In the genomic region with DNA sequence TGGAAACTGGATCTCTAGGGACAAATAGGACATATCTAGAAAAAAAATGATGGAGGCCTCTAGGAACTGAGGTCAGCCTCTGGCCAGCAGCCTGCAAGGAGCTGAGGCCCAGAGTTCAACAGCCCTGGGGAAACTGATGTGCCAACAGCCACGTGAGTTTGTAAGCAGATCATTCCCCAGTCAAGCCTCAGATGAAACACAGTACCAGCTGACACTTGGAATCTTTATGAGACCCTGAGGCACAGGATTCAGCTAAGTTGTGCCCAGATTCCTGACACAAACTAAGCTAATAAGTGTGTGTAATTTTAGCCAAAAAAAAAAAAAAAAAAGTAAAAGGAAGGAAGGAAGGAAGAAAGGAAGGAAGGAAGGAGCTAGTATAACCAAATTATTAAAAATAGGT, we compare ENCODE assay signal across 29 cellular contexts.
"Had no signal": no experiment of that assay in that cellular context is flagged by ENCODE, and none has a peak within 500 bp of the region (broad histone marks: within the 10 kb centered on the region; RNA-seq: fewer than 3 reads in every experiment).

No MANE protein-coding gene starts in this region.

- H3K4me3 ChIP-seq: coronary artery, dorsolateral prefrontal cortex, gastroesophageal sphincter, heart right ventricle had no signal

- H3K4me1 Mint-ChIP-seq: activated B cell treated with CpG ODN at 0.5 μM for 24 hours; activated T-helper 17 cell treated with anti-CD3 and anti-CD28 coated beads, Interleukin-2, amount 50 U/mL, for 72 hours; central memory CD8-positive, alpha-beta T cell; endodermal cell had no signal

- H3K27me3 Mint-ChIP-seq: activated B cell treated with CpG ODN at 0.5 μM for 24 hours; activated CD8-positive, alpha-beta T cell treated with anti-CD3 and anti-CD28 coated beads for 36 hours; activated naive CD8-positive, alpha-beta T cell; activated T-helper 17 cell treated with anti-CD3 and anti-CD28 coated beads, Interleukin-2, amount 50 U/mL, for 72 hours; central memory CD8-positive, alpha-beta T cell; dendritic cell treated with granulocyte-macrophage colony-stimulating factor and Interleukin-4, amounts not matched to agents 40 ng/mL and 50 ng/mL, for 4 days had no signal

- DNase-seq: activated B cell treated with CpG ODN at 0.5 μM for 24 hours; activated CD4-positive, alpha-beta T cell treated with anti-CD3 and anti-CD28 coated beads for 48 hours; activated CD4-positive, alpha-beta T cell treated with anti-CD3 and anti-CD28 coated beads, Interleukin-2, amount 50 U/mL, for 1 hour; activated CD4-positive, alpha-beta T cell treated with anti-CD3 and anti-CD28 coated beads, Interleukin-2, amount 50 U/mL, for 48 hours; activated CD8-positive, alpha-beta memory T cell treated with anti-CD3 and anti-CD28 coated beads for 24 hours; activated CD8-positive, alpha-beta T cell treated with anti-CD3 and anti-CD28 coated beads for 36 hours; activated effector memory CD4-positive, alpha-beta T cell treated with Interleukin-2 at 50 U/mL for 16 hours; activated gamma-delta T cell treated with Interleukin-2 at 50 U/mL for 16 hours; activated naive CD4-positive, alpha-beta T cell treated with anti-CD3 and anti-CD28 coated beads, Interleukin-2, amount 50 U/mL, for 16 hours; activated naive CD4-positive, alpha-beta T cell treated with Interleukin-2 at 50 U/mL for 16 hours; activated T-cell treated with anti-CD3 and anti-CD28 coated beads, Interleukin-2, amount 50 U/mL, for 4 hours; amniotic stem cell; anterior cingulate cortex; brain microvascular endothelial cell; dorsolateral prefrontal cortex; effector memory CD4-positive, alpha-beta T cell; endodermal cell; foreskin keratinocyte; heart right ventricle; T1000; WERI-Rb-1 had no signal

- H3K9me3 ChIP-seq: gastroesophageal sphincter, heart right ventricle had no signal

- H3K27ac ChIP-seq: brain microvascular endothelial cell, coronary artery, dorsolateral prefrontal cortex, foreskin keratinocyte, gastroesophageal sphincter, heart right ventricle, WERI-Rb-1 had no signal

- H3K36me3 ChIP-seq: brain microvascular endothelial cell, gastroesophageal sphincter, heart right ventricle, WERI-Rb-1 had no signal

- H3K36me3 Mint-ChIP-seq: activated naive CD8-positive, alpha-beta T cell had no signal

- H3K4me3 Mint-ChIP-seq: activated B cell treated with CpG ODN at 0.5 μM for 24 hours; activated CD8-positive, alpha-beta T cell treated with anti-CD3 and anti-CD28 coated beads for 36 hours; activated naive CD8-positive, alpha-beta T cell; activated T-cell treated with anti-CD3 and anti-CD28 coated beads, Interleukin-2, amount 50 U/mL, for 4 hours; activated T-helper 17 cell treated with anti-CD3 and anti-CD28 coated beads, Interleukin-2, amount 50 U/mL, for 72 hours; central memory CD8-positive, alpha-beta T cell; dendritic cell treated with granulocyte-macrophage colony-stimulating factor and Interleukin-4, amounts not matched to agents 40 ng/mL and 50 ng/mL, for 4 days; endodermal cell had no signal

- H3K9me3 Mint-ChIP-seq: activated B cell treated with CpG ODN at 0.5 μM for 24 hours; activated CD8-positive, alpha-beta T cell treated with anti-CD3 and anti-CD28 coated beads for 36 hours; activated T-cell treated with anti-CD3 and anti-CD28 coated beads, Interleukin-2, amount 50 U/mL, for 4 hours; endodermal cell had no signal

- H3K27ac Mint-ChIP-seq: activated B cell treated with CpG ODN at 0.5 μM for 24 hours; activated CD8-positive, alpha-beta T cell treated with anti-CD3 and anti-CD28 coated beads for 36 hours; activated naive CD8-positive, alpha-beta T cell; activated T-helper 17 cell treated with anti-CD3 and anti-CD28 coated beads, Interleukin-2, amount 50 U/mL, for 72 hours; dendritic cell treated with granulocyte-macrophage colony-stimulating factor and Interleukin-4, amounts not matched to agents 40 ng/mL and 50 ng/mL, for 4 days; endodermal cell had no signal

- ATAC-seq: activated CD4-positive, CD25-positive, alpha-beta regulatory T cell treated with anti-CD3 and anti-CD28 coated beads, Interleukin-2, amount 50 U/mL, for 24 hours; activated CD8-positive, alpha-beta T cell treated with anti-CD3 and anti-CD28 coated beads for 36 hours; activated T-cell treated with anti-CD3 and anti-CD28 coated beads, Interleukin-2, amount 50 U/mL, for 4 hours; activated T-helper 17 cell treated with anti-CD3 and anti-CD28 coated beads, Interleukin-2, amount 50 U/mL, for 72 hours; esophagus mucosa; foreskin keratinocyte; gastroesophageal sphincter; heart right ventricle had no signal
